In genomic region chr15:69358850-69359249, GRCh38 we compare ENCODE assay signal across 15 cellular contexts. TPM values are rescaled to one million over a fixed set of nuclear protein-coding genes. Genes with fewer than 3 reads are reported as not detected.
"Had no signal": no experiment of that assay in that cellular context is flagged by ENCODE, and none has a peak within 500 bp of the region (broad histone marks: within the 10 kb centered on the region; RNA-seq: fewer than 3 reads in every experiment).

No MANE protein-coding gene starts in this region.

- H3K27ac ChIP-seq: coronary artery, psoas muscle, suprapubic skin had no signal

- H3K36me3 ChIP-seq: suprapubic skin, transverse colon had no signal

- H3K27me3 ChIP-seq: suprapubic skin, transverse colon had no signal

- H3K9me3 ChIP-seq: psoas muscle, suprapubic skin, transverse colon had no signal

- ATAC-seq: left lobe of liver; naive thymus-derived CD8-positive, alpha-beta T cell; psoas muscle; stimulated activated naive B cell treated with anti-CD40 and anti-IgM and Interleukin-4, amounts not matched to agents 10 μg/mL and 1 μg/mL and 100 μg/mL, for 72 hours had no signal

- H3K4me3 ChIP-seq: coronary artery, psoas muscle, suprapubic skin, transverse colon had no signal

- FAIRE-seq: endometrium, frontal cortex, keratinocyte, small intestine had no signal

- DNase-seq: dermis blood vessel endothelial cell; effector memory CD4-positive, alpha-beta T cell; naive thymus-derived CD8-positive, alpha-beta T cell; small intestine; stimulated activated CD4-positive, alpha-beta T cell treated with anti-CD3 and anti-CD28 coated beads, Interleukin-15, amount 100 ng/mL, for 24 hours; stimulated activated CD4-positive, alpha-beta T cell treated with anti-CD3 and anti-CD28 coated beads, Interleukin-2, amount 100 ng/mL, for 48 hours; stimulated activated naive B cell treated with anti-CD40 and anti-IgM and Interleukin-4, amounts not matched to agents 10 μg/mL and 1 μg/mL and 100 μg/mL, for 72 hours; transverse colon had no signal

- H3K4me1 ChIP-seq: psoas muscle, suprapubic skin had no signal

RNA-seq across cellular contexts. Expression of gene KIF23, which starts 55.3 kb away (rescaled TPM):
- total RNA-seq: naive thymus-derived CD8-positive, alpha-beta T cell had no signal
- polyA plus RNA-seq: naive thymus-derived CD8-positive, alpha-beta T cell had no signal
